10 cellular contexts compared by ENCODE assay signal in genomic region chr4:57078685-57079521, GRCh38. TPM values are rescaled to one million over a fixed set of nuclear protein-coding genes. Genes with fewer than 3 reads are reported as not detected.
DNase-seq lines count a peak whose midpoint lies in the region; ATAC-seq and TF ChIP-seq lines count a peak whose summit lies in the region.
"Had no signal": no experiment of that assay in that cellular context is flagged by ENCODE, and none has a peak within 500 bp of the region (broad histone marks: within the 10 kb centered on the region; RNA-seq: fewer than 3 reads in every experiment).

No MANE protein-coding gene starts in this region.

- no peaks in the 10 kb centered on the region for H3K36me3 ChIP-seq in esophagus muscularis mucosa

- H3K9me3 ChIP-seq in esophagus muscularis mucosa, result no peaks in the 10 kb centered on the region

- TF ChIP-seq EP300 in esophagus muscularis mucosa (IDR thresholded peaks at IDR 0.05), result no peak

- H3K27ac ChIP-seq in esophagus muscularis mucosa (replicated peaks in 1 of 4), result peak overlapping the region; percentile 64 to 82 (median 77)

- ATAC-seq in HG02798 (IDR thresholded peaks at IDR 0.05; ENCODE audit: poor library complexity, unreplicated experiment), result no peak

- H3K4me3 ChIP-seq in esophagus muscularis mucosa, result peak overlapping the region in 1 of 4 donors; percentile 8

- peaks cover 78 to 89% (median 83%) of the 10 kb centered on the region in 4 donors for H3K4me1 ChIP-seq in esophagus muscularis mucosa

- intact Hi-C loops in esophagus muscularis mucosa (cut with DNase I), result no loop called here

- no peak for TF ChIP-seq CTCF in esophagus muscularis mucosa (IDR thresholded peaks at IDR 0.05)

- DNase-seq in Daoy (ENCODE audit: low read depth) (peak; percentile 61), NCI-H446 (lab: John Stamatoyannopoulos, UW) (peak; percentile 60 to 72), esophagus muscularis mucosa (ENCODE audit: extremely low spot score) (no peak), non-pigmented ciliary epithelial cell (ENCODE audit: low read depth) (peak; percentile 73), NAMALWA (ENCODE audit: low spot score) (no peak), AG08395 (ENCODE audit: low spot score) (no peak)
- DNase-seq in activated CD4-positive, alpha-beta T cell treated with anti-CD3 and anti-CD28 coated beads, Interleukin-2, amount 50 U/mL, for 48 hours, result no peak
- DNase-seq: activated gamma-delta T cell, DND-41 had no signal

- 28% methylated on average over 10 of the region's 10 CpGs for WGBS in esophagus muscularis mucosa

- no peak for TF ChIP-seq POLR2A in esophagus muscularis mucosa (IDR thresholded peaks at IDR 0.05; ENCODE audit: low read depth)

- no peaks in the 10 kb centered on the region for H3K27me3 ChIP-seq in esophagus muscularis mucosa

RNA-seq across cellular contexts. Expression of gene IGFBP7, which starts 31.3 kb away (rescaled TPM):
- total RNA-seq in Daoy (2014; rRNA removed; shearing (Covaris generic)), result 173 and 263 TPM in 2 replicates
- 1,000 to 10,000 TPM in 1 of 4 donors, 100 to 1,000 TPM in 3; 712 to 1,070 (median 762) TPM for total RNA-seq in esophagus muscularis mucosa

Comparison
In these comparisons a context has a peak if more than half of its experiments do, and no peak if none do; other contexts are left out.
1. DNase-seq: peak in Daoy (single experiment), NCI-H446 (2 of 2) and non-pigmented ciliary epithelial cell (single experiment); none in esophagus muscularis mucosa (single experiment), activated CD4-positive, alpha-beta T cell treated with anti-CD3 and anti-CD28 coated beads, Interleukin-2, amount 50 U/mL, for 48 hours (0 of 2), NAMALWA (single experiment) and AG08395 (single experiment).